Comparison of ENCODE assay signal across 26 cellular contexts in genomic region chr6:119084784-119085183, GRCh38.
"Had no signal": no experiment of that assay in that cellular context is flagged by ENCODE, and none has a peak within 500 bp of the region (broad histone marks: within the 10 kb centered on the region; RNA-seq: fewer than 3 reads in every experiment).

No MANE protein-coding gene starts in this region.

- H3K4me1 ChIP-seq: testis, transverse colon, upper lobe of right lung, vagina had no signal

- H3K4me3 ChIP-seq: stomach, suprapubic skin, testis, thoracic aorta, thyroid gland, tibial artery, tibial nerve, transverse colon, upper lobe of left lung, upper lobe of right lung, uterus, vagina had no signal

- H3K36me3 ChIP-seq: stomach, suprapubic skin, thoracic aorta, thyroid gland, tibial artery, tibial nerve, transverse colon, upper lobe of left lung, upper lobe of right lung, uterus, vagina had no signal

- ATAC-seq: stimulated activated effector memory CD8-positive, alpha-beta T cell treated with anti-CD3 and anti-CD28 coated beads, Interleukin-12 subunit alpha, Interleukin-12 subunit beta, amount 100 ng/mL, for 72 hours; stimulated activated memory B cell treated with anti-CD40 and anti-IgM and Interleukin-4, amounts not matched to agents 10 μg/mL and 1 μg/mL and 100 μg/mL, for 72 hours; stimulated activated naive B cell treated with anti-CD40 and anti-IgM and Interleukin-4, amounts not matched to agents 10 μg/mL and 1 μg/mL and 100 μg/mL, for 72 hours; stimulated activated naive CD8-positive, alpha-beta T cell treated with anti-CD3 and anti-CD28 coated beads, Interleukin-15, amount 100 ng/mL, for 72 hours; stimulated activated naive CD8-positive, alpha-beta T cell treated with anti-CD3 and anti-CD28 coated beads, Interleukin-15, Interleukin-2, amounts not matched to agents 100 U/mL and 50 U/mL, for 24 hours; upper lobe of right lung had no signal

- H3K9me3 ChIP-seq: suprapubic skin, testis, thoracic aorta, thyroid gland, tibial artery, uterus, vagina had no signal

- H3K27me3 ChIP-seq: stomach, suprapubic skin, testis, thyroid gland, tibial artery, tibial nerve, upper lobe of left lung, upper lobe of right lung, uterus, vagina had no signal

- H3K27ac ChIP-seq: stomach, suprapubic skin, testis, thoracic aorta, thyroid gland, tibial artery, tibial nerve, transverse colon, upper lobe of left lung, upper lobe of right lung, uterus, vagina had no signal

- DNase-seq: stimulated activated CD4-positive, alpha-beta T cell treated with anti-CD3 and anti-CD28 coated beads, Interleukin-2, amount 100 ng/mL, for 48 hours; stimulated activated CD4-positive, alpha-beta T cell treated with anti-CD3 and anti-CD28 coated beads, Interleukin-4, amount 100 ng/mL, for 1 hour; stimulated activated CD4-positive, alpha-beta T cell treated with anti-CD3 and anti-CD28 coated beads, Interleukin-4, amount 100 ng/mL, for 24 hours; stimulated activated CD4-positive, alpha-beta T cell treated with anti-CD3 and anti-CD28 coated beads, Interleukin-4, amount 100 ng/mL, for 4 hours; stimulated activated CD8-positive, alpha-beta memory T cell treated with anti-CD3 and anti-CD28 coated beads, Interleukin-4, amount 100 ng/mL, for 48 hours; stimulated activated naive B cell treated with anti-CD40 and anti-IgM and Interleukin-4, amounts not matched to agents 10 μg/mL and 1 μg/mL and 100 μg/mL, for 72 hours; stimulated activated naive CD4-positive, alpha-beta T cell; stimulated activated naive CD4-positive, alpha-beta T cell treated with Interleukin-2 at 50 U/mL for 16 hours; stimulated activated naive CD8-positive, alpha-beta T cell treated with anti-CD3 and anti-CD28 coated beads, Interleukin-15, amount 100 ng/mL, for 72 hours; stimulated activated naive CD8-positive, alpha-beta T cell treated with anti-CD3 and anti-CD28 coated beads, Interleukin-15, Interleukin-2, amounts not matched to agents 100 U/mL and 50 U/mL, for 24 hours; stomach; substantia nigra; testis; thyroid gland; tibial artery; transverse colon; trophoblast cell; upper lobe of left lung; upper lobe of right lung; uterus had no signal
